ENCODE assay signal across 7 cellular contexts in genomic region chr1:1745651-1746565, GRCh38. TPM values are rescaled to one million over a fixed set of nuclear protein-coding genes. Genes with fewer than 3 reads are reported as not detected.
DNase-seq lines count a peak whose midpoint lies in the region; ATAC-seq, FAIRE-seq and TF ChIP-seq lines count a peak whose summit lies in the region.
"Not testable (repeated sequence)": the region's sequence is repeated elsewhere in the genome, so short reads cannot be mapped to it uniquely, and the experiment has no call there.

No MANE protein-coding gene starts in this region.

- H3K27ac Mint-ChIP-seq in activated CD4-positive, alpha-beta T cell treated with anti-CD3 and anti-CD28 coated beads for 36 hours: peak overlapping the region; percentile 58
- H3K27ac Mint-ChIP-seq in immature natural killer cell: peak overlapping the region in 5 of 6 donors; percentile 45 to 95 (median 88)

- intact Hi-C loops in activated CD4-positive, alpha-beta T cell treated with anti-CD3 and anti-CD28 coated beads for 36 hours (cut with DNase I, micrococcal nuclease): loop anchor here in 1 of 2 experiments (10.0 kb wide), 1 partner anchor 51 kb away; the partner anchor contains the start of gene SLC35E2B

- not testable (repeated sequence) for H3K27me3 Mint-ChIP-seq in activated CD4-positive, alpha-beta T cell treated with anti-CD3 and anti-CD28 coated beads for 36 hours; immature natural killer cell (ENCODE audit: low read depth in 3 of 3)

- DNase-seq in NCI-H2227 (lab: John Stamatoyannopoulos, UW; ENCODE audit: unreplicated experiment) (peak; percentile 71), bronchial epithelial cell (ENCODE audit: low read depth) (peak; percentile 9), immature natural killer cell (peak; percentile 83 to 96 (median 87))
- peak; percentile 87 for DNase-seq in activated CD4-positive, alpha-beta T cell treated with anti-CD3 and anti-CD28 coated beads for 36 hours

- H3K4me3 ChIP-seq in bronchial epithelial cell (ENCODE audit: low read depth, low read length): peak overlapping the region; percentile 36
- H3K4me3 ChIP-seq in skin epidermis: peak overlapping the region in 4 of 7 experiments; percentile 33 to 41 (median 36)

- not testable (repeated sequence) for H3K36me3 Mint-ChIP-seq in activated CD4-positive, alpha-beta T cell treated with anti-CD3 and anti-CD28 coated beads for 36 hours (ENCODE audit: low read depth); immature natural killer cell

- not testable (repeated sequence) for H3K36me3 ChIP-seq in bronchial epithelial cell (ENCODE audit: control insufficient read depth, insufficient read depth, low read length)

- not testable (repeated sequence) for H3K9me3 Mint-ChIP-seq in activated CD4-positive, alpha-beta T cell treated with anti-CD3 and anti-CD28 coated beads for 36 hours (ENCODE audit: low read depth); immature natural killer cell

- ATAC-seq in GM18867 (IDR thresholded peaks at IDR 0.05; ENCODE audit: unreplicated experiment) (peak; percentile 67), HG03064 (IDR thresholded peaks at IDR 0.05; ENCODE audit: low read depth, unreplicated experiment) (peak; percentile 50)
- ATAC-seq in activated CD4-positive, alpha-beta T cell treated with anti-CD3 and anti-CD28 coated beads for 36 hours: peak; percentile 66

- H3K4me3 Mint-ChIP-seq in activated CD4-positive, alpha-beta T cell treated with anti-CD3 and anti-CD28 coated beads for 36 hours: peak overlapping the region; percentile 43
- peak overlapping the region; percentile 33 to 88 (median 61) for H3K4me3 Mint-ChIP-seq in immature natural killer cell

- H3K27ac ChIP-seq in skin epidermis: peak overlapping the region in 14 of 21 experiments; percentile 71 to 99 (median 89)

- POLR2A ChIA-PET in activated CD4-positive, alpha-beta T cell treated with anti-CD3 and anti-CD28 coated beads for 36 hours (lab: Charles Lee): not testable (repeated sequence)

- H3K27me3 ChIP-seq in bronchial epithelial cell (ENCODE audit: control insufficient read depth, insufficient read depth, low read length): not testable (repeated sequence)

- CTCF ChIA-PET in activated CD4-positive, alpha-beta T cell treated with anti-CD3 and anti-CD28 coated beads for 36 hours (lab: Charles Lee): not testable (repeated sequence)

- not testable (repeated sequence) for TF ChIP-seq CTCF in bronchial epithelial cell (IDR thresholded peaks at IDR 0.05; ENCODE audit: insufficient read depth, low read length, severe bottlenecking)

- not testable (repeated sequence) for FAIRE-seq in bronchial epithelial cell (lab: Jason Lieb, UNC)

- not testable (repeated sequence) for H3K4me1 Mint-ChIP-seq in activated CD4-positive, alpha-beta T cell treated with anti-CD3 and anti-CD28 coated beads for 36 hours; immature natural killer cell

RNA-seq across cellular contexts. Expression of gene CDK11A, which starts 21.8 kb away (rescaled TPM):
- 10 to 100 TPM; 44.3 to 50.5 TPM for total RNA-seq in activated CD4-positive, alpha-beta T cell treated with anti-CD3 and anti-CD28 coated beads for 36 hours
- total RNA-seq in bronchial epithelial cell: 4.2 and 10.6 TPM in 2 replicates
- polyA plus RNA-seq in immature natural killer cell: 10 to 100 TPM in 2 of 3 donors, 1 to 10 TPM in 1; 1.6 to 32.6 (median 14.9) TPM

RNA-seq across cellular contexts. Expression of gene NADK, which starts 32.4 kb away (rescaled TPM):
- total RNA-seq in activated CD4-positive, alpha-beta T cell treated with anti-CD3 and anti-CD28 coated beads for 36 hours: 10 to 100 TPM; 53.1 to 56.2 TPM
- total RNA-seq in bronchial epithelial cell: 41.6 and 51.0 TPM in 2 replicates
- 10 to 100 TPM; 30.9 to 53.3 (median 37.3) TPM for polyA plus RNA-seq in immature natural killer cell

RNA-seq across cellular contexts. Expression of gene SLC35E2B, which starts 53.3 kb away (rescaled TPM):
- total RNA-seq in activated CD4-positive, alpha-beta T cell treated with anti-CD3 and anti-CD28 coated beads for 36 hours: 10 to 100 TPM; 24.2 to 27.6 TPM
- 14.0 and 17.0 TPM in 2 replicates for total RNA-seq in bronchial epithelial cell
- 10 to 100 TPM; 14.4 to 37.7 (median 18.1) TPM for polyA plus RNA-seq in immature natural killer cell

Comparison
In these comparisons a context has a peak if more than half of its experiments do, and no peak if none do; other contexts are left out.
1. Peak in every context shown above with its lines: DNase-seq, ATAC-seq, H3K4me3 ChIP-seq and H3K27ac ChIP-seq.
2. DNase-seq: peak in every context shown above with its lines; median percentile 87 in activated CD4-positive, alpha-beta T cell treated with anti-CD3 and anti-CD28 coated beads for 36 hours; 87 in immature natural killer cell; 71 in NCI-H2227; 9 in bronchial epithelial cell.